In the genomic region with DNA sequence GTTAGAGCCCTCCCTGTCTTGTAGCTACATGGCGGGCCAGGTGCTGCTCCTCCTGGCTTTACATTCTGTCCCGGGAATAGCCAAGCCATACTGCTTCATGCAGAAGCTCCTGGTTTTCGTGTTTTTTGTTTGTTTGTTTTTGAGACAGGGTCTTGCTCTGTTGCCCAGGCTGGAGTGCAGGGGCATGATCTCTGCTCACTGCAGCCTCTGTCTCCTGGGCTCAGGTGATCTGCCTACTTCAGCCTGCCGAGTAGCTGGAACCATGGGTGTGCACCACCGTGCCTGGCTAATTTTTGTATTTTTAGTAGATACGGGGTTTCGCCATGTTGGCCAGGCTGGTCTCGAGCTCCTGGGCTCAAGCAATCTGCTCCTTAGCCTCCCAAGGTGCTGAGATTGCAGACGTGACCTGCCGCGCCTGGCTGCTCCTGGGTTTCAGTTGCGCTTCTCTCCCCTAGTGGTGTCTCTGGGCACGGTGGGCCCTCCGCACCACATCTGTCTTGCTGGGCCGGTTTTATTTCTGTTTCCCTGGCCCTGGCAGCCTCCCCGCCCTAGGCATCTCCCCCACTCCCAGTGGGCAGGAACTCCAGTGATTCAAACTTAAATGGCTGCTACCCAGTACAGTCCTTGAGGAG, we compare ENCODE assay signal across 9 cellular contexts. TPM values are rescaled to one million over a fixed set of nuclear protein-coding genes. Genes with fewer than 3 reads are reported as not detected.
A peak's percentile ranks its signal among the peaks of the same experiment; 100 is the strongest.
DNase-seq lines count a peak whose midpoint lies in the region; ATAC-seq and TF ChIP-seq lines count a peak whose summit lies in the region.
"Had no signal": no experiment of that assay in that cellular context is flagged by ENCODE, and none has a peak within 500 bp of the region (broad histone marks: within the 10 kb centered on the region; RNA-seq: fewer than 3 reads in every experiment).

No MANE protein-coding gene starts in this region.

- H3K4me2 ChIP-seq in HCT116 (ENCODE audit: low read length): no peak overlapping the region

- peak overlapping the region; percentile 90 for H3K27ac Mint-ChIP-seq in nephron progenitor cell

- no peaks in the 10 kb centered on the region for H3K9me3 ChIP-seq in HCT116 (ENCODE audit: control insufficient read depth in 1 of 2, insufficient read depth in 1 of 2, low read depth in 1 of 2, low read length in 2 of 2)

- peaks cover 2% of the 10 kb centered on the region for H3K27me3 Mint-ChIP-seq in nephron progenitor cell (ENCODE audit: low read depth, poor library complexity)

- TF ChIP-seq CTCF in HCT116 (IDR thresholded peaks at IDR 0.05 in 2 of 3, conservative IDR thresholded peaks at IDR 0.05 in 1 of 3; ENCODE audit: borderline replicate concordance in 1 of 3, insufficient read depth in 1 of 3, low read depth in 2 of 3, low read length in 2 of 3) (no peak), nephron progenitor cell (IDR thresholded peaks at IDR 0.05) (peak; percentile 17)

- no peak overlapping the region for H2AFZ ChIP-seq in HCT116 (ENCODE audit: low read depth, low read length, poor library complexity, severe bottlenecking)

- TF ChIP-seq POLR2A in HCT116 (IDR thresholded peaks at IDR 0.05; ENCODE audit: borderline replicate concordance, extremely low read depth, insufficient read depth, insufficient read length): no peak

- no peaks in the 10 kb centered on the region for H3K9me2 ChIP-seq in HCT116 (ENCODE audit: insufficient read depth)

- H3K27ac ChIP-seq in HCT116 (ENCODE audit: low read depth, low read length): no peak overlapping the region
- H3K27ac ChIP-seq: VCaP had no signal

- intact Hi-C loops in HCT116 (cut with micrococcal nuclease): no loop called here

- CTCF ChIA-PET in HCT116 (lab: Charles Lee): no interaction called here

- ATAC-seq in GM18873 (IDR thresholded peaks at IDR 0.05; ENCODE audit: low FRiP score, unreplicated experiment): peak; percentile 84
- ATAC-seq in HCT116: peak; percentile 32; the same call in 1 of the 2 replicates
- peak; percentile 88 for ATAC-seq in HG03521 (IDR thresholded peaks at IDR 0.05; ENCODE audit: unreplicated experiment)

- no peaks in the 10 kb centered on the region for H3K4me1 ChIP-seq in HCT116 (ENCODE audit: control insufficient read depth in 1 of 2, insufficient read depth in 2 of 2, low read length in 2 of 2)

- H3K9ac ChIP-seq in HCT116 (ENCODE audit: low read length): no peak overlapping the region

- POLR2A ChIA-PET in HCT116 (lab: Charles Lee): no interaction called here

- H3K36me3 ChIP-seq in HCT116 (ENCODE audit: control insufficient read depth in 1 of 2, insufficient read depth in 2 of 2, low read length in 2 of 2): no peaks in the 10 kb centered on the region

- no peak for TF ChIP-seq RAD21 in HCT116 (IDR thresholded peaks at IDR 0.05; ENCODE audit: low read depth)

- no peaks in the 10 kb centered on the region for H3K27me3 ChIP-seq in HCT116 (ENCODE audit: insufficient read depth, low read length)

- H3K79me2 ChIP-seq in HCT116 (ENCODE audit: insufficient read depth, low read length): peaks cover 97% of the 10 kb centered on the region

- BruUV-seq in HCT116 (replicated peaks; lab: Mats Ljungman, UMichigan): no TSS peak

- peaks cover 45% of the 10 kb centered on the region for H3K36me3 Mint-ChIP-seq in nephron progenitor cell (ENCODE audit: low read depth)

- H3K4me3 Mint-ChIP-seq in nephron progenitor cell: no peak overlapping the region

- RAD21 ChIA-PET in HCT116 (lab: Charles Lee; ENCODE audit: low non-redundant PET in 1 of 2, low total read pairs in 2 of 2, uncharacterized antibody in 2 of 2, unreplicated experiment in 2 of 2): no interaction called here

- no peak for DNase-seq in HCT116 (ENCODE audit: low read depth, low spot score)
- DNase-seq in nephron progenitor cell: peak; percentile 31
- no peak for DNase-seq in NCI-H510A (lab: John Stamatoyannopoulos, UW)
- DNase-seq in AG08396 (ENCODE audit: low spot score): no peak
- no peak for DNase-seq in NCI-H1436 treated with DMSO at 0.1 percent for 48 hours (lab: John Stamatoyannopoulos, UW)
- DNase-seq in stimulated activated CD4-positive, alpha-beta T cell treated with anti-CD3 and anti-CD28 coated beads, Interleukin-15, amount 100 ng/mL, for 24 hours: no peak

- no peak overlapping the region for H3K4me3 ChIP-seq in HCT116 (replicated peaks in 1 of 2; ENCODE audit: low read depth in 1 of 2, low read length in 2 of 2)

- H3K4me1 Mint-ChIP-seq in nephron progenitor cell: peaks cover 42% of the 10 kb centered on the region

- peaks cover 16% of the 10 kb centered on the region for H3K9me3 Mint-ChIP-seq in nephron progenitor cell

- H4K20me1 ChIP-seq in HCT116 (ENCODE audit: insufficient read depth): peaks cover 4% of the 10 kb centered on the region; the same call in 1 of the 2 replicates

TF ChIP-seq in HCT116, 20 proteins besides CTCF, POLR2A, EP300 and RAD21:
- no peak for TF ChIP-seq MAX (IDR thresholded peaks at IDR 0.05)
- TF ChIP-seq CEBPB (IDR thresholded peaks at IDR 0.05; ENCODE audit: low read depth): no peak
- TF ChIP-seq SIN3A (IDR thresholded peaks at IDR 0.05; ENCODE audit: low read depth): no peak

RNA-seq across cellular contexts. Expression of gene CDYL, which starts 12.9 kb away (rescaled TPM):
- 42.6 TPM for total RNA-seq in HCT116 (2021; ENCODE audit: unreplicated experiment)
- 23.5 and 25.3 TPM in 2 replicates for polyA plus RNA-seq in HCT116 (2012)

Comparison
In these comparisons a context has a peak if more than half of its experiments do, and no peak if none do; other contexts are left out.
1. ATAC-seq: peak in every context shown above with its lines; median percentile 88 in HG03521; 84 in GM18873; 32 in HCT116.